In the genomic region with DNA sequence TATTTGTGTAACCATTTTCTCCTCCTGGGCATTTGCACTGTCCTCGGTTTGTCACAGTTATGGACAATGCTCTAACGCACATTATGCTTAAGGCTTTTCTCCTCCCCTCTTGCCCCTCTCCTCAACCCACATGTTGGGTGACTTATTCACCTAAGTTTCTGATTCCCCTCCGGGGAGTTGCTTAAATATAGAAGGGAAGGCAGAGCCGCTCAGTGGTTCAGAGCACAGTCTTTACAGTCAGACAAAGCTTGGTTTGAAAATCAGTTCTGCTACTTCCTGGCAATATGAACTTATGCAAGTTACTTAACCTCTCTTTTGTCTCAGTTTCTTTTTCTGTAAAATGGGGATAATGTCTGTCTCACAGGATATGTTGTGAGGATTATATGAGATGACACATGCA, we compare ENCODE assay signal across 2 cellular contexts.
TF ChIP-seq lines count a peak whose summit lies in the region.

No MANE protein-coding gene starts in this region.

TF ChIP-seq in HCT116, 20 proteins besides CTCF, POLR2A, EP300 and RAD21:
- TF ChIP-seq SP1 (IDR thresholded peaks at IDR 0.05; ENCODE audit: low read depth) (no peak), EZH2 (IDR thresholded peaks at IDR 0.05) (no peak), ZNF274 (IDR thresholded peaks at IDR 0.05; ENCODE audit: low read depth, low read length) (no peak), EZH2phosphoT487 (IDR thresholded peaks at IDR 0.05; ENCODE audit: borderline replicate concordance) (no peak)

TF ChIP-seq in WTC11, 78 proteins besides CTCF, POLR2A, EP300 and RAD21:
- no peak for TF ChIP-seq SP1 (CRISPR knock-in tag; conservative IDR thresholded peaks at IDR 0.05)
- TF ChIP-seq, protein P1, sequence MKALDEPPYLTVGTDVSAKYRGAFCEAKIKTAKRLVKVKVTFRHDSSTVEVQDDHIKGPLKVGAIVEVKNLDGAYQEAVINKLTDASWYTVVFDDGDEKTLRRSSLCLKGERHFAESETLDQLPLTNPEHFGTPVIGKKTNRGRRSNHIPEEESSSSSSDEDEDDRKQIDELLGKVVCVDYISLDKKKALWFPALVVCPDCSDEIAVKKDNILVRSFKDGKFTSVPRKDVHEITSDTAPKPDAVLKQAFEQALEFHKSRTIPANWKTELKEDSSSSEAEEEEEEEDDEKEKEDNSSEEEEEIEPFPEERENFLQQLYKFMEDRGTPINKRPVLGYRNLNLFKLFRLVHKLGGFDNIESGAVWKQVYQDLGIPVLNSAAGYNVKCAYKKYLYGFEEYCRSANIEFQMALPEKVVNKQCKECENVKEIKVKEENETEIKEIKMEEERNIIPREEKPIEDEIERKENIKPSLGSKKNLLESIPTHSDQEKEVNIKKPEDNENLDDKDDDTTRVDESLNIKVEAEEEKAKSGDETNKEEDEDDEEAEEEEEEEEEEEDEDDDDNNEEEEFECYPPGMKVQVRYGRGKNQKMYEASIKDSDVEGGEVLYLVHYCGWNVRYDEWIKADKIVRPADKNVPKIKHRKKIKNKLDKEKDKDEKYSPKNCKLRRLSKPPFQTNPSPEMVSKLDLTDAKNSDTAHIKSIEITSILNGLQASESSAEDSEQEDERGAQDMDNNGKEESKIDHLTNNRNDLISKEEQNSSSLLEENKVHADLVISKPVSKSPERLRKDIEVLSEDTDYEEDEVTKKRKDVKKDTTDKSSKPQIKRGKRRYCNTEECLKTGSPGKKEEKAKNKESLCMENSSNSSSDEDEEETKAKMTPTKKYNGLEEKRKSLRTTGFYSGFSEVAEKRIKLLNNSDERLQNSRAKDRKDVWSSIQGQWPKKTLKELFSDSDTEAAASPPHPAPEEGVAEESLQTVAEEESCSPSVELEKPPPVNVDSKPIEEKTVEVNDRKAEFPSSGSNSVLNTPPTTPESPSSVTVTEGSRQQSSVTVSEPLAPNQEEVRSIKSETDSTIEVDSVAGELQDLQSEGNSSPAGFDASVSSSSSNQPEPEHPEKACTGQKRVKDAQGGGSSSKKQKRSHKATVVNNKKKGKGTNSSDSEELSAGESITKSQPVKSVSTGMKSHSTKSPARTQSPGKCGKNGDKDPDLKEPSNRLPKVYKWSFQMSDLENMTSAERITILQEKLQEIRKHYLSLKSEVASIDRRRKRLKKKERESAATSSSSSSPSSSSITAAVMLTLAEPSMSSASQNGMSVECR (CRISPR knock-in tag; IDR thresholded peaks at IDR 0.05; ENCODE audit: borderline replicate concordance), result no peak
- no peak for TF ChIP-seq PRDM15 (CRISPR knock-in tag; IDR thresholded peaks at IDR 0.05)
- no peak for TF ChIP-seq NR3C1 (CRISPR knock-in tag; conservative IDR thresholded peaks at IDR 0.05; ENCODE audit: low read depth)
- no peak for TF ChIP-seq FOXP4 (CRISPR knock-in tag; IDR thresholded peaks at IDR 0.05)
- no peak for TF ChIP-seq ZNF396 (CRISPR knock-in tag; IDR thresholded peaks at IDR 0.05; ENCODE audit: borderline replicate concordance)
- no peak for TF ChIP-seq TEAD1 (CRISPR knock-in tag; IDR thresholded peaks at IDR 0.05)
- no peak for TF ChIP-seq TEAD4 (CRISPR knock-in tag; IDR thresholded peaks at IDR 0.05)
- no peak for TF ChIP-seq NR2C2 (CRISPR knock-in tag; IDR thresholded peaks at IDR 0.05)
- TF ChIP-seq, protein P2, sequence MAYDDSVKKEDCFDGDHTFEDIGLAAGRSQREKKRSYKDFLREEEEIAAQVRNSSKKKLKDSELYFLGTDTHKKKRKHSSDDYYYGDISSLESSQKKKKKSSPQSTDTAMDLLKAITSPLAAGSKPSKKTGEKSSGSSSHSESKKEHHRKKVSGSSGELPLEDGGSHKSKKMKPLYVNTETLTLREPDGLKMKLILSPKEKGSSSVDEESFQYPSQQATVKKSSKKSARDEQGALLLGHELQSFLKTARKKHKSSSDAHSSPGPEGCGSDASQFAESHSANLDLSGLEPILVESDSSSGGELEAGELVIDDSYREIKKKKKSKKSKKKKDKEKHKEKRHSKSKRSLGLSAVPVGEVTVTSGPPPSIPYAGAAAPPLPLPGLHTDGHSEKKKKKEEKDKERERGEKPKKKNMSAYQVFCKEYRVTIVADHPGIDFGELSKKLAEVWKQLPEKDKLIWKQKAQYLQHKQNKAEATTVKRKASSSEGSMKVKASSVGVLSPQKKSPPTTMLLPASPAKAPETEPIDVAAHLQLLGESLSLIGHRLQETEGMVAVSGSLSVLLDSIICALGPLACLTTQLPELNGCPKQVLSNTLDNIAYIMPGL (CRISPR knock-in tag; IDR thresholded peaks at IDR 0.05), result no peak
- TF ChIP-seq, protein P3, sequence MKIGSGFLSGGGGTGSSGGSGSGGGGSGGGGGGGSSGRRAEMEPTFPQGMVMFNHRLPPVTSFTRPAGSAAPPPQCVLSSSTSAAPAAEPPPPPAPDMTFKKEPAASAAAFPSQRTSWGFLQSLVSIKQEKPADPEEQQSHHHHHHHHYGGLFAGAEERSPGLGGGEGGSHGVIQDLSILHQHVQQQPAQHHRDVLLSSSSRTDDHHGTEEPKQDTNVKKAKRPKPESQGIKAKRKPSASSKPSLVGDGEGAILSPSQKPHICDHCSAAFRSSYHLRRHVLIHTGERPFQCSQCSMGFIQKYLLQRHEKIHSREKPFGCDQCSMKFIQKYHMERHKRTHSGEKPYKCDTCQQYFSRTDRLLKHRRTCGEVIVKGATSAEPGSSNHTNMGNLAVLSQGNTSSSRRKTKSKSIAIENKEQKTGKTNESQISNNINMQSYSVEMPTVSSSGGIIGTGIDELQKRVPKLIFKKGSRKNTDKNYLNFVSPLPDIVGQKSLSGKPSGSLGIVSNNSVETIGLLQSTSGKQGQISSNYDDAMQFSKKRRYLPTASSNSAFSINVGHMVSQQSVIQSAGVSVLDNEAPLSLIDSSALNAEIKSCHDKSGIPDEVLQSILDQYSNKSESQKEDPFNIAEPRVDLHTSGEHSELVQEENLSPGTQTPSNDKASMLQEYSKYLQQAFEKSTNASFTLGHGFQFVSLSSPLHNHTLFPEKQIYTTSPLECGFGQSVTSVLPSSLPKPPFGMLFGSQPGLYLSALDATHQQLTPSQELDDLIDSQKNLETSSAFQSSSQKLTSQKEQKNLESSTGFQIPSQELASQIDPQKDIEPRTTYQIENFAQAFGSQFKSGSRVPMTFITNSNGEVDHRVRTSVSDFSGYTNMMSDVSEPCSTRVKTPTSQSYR (CRISPR knock-in tag; IDR thresholded peaks at IDR 0.05), result no peak
- no peak for TF ChIP-seq ZNF121 (CRISPR knock-in tag; IDR thresholded peaks at IDR 0.05)
- TF ChIP-seq, protein P4, sequence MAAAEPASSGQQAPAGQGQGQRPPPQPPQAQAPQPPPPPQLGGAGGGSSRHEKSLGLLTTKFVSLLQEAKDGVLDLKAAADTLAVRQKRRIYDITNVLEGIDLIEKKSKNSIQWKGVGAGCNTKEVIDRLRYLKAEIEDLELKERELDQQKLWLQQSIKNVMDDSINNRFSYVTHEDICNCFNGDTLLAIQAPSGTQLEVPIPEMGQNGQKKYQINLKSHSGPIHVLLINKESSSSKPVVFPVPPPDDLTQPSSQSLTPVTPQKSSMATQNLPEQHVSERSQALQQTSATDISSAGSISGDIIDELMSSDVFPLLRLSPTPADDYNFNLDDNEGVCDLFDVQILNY (CRISPR knock-in tag; IDR thresholded peaks at IDR 0.05), result no peak
- TF ChIP-seq RELA (CRISPR knock-in tag; IDR thresholded peaks at IDR 0.05; ENCODE audit: borderline replicate concordance), result no peak
